ENCODE assay signal across 16 cellular contexts in genomic region chr20:51306081-51306480, GRCh38.
"Had no signal": no experiment of that assay in that cellular context is flagged by ENCODE, and none has a peak within 500 bp of the region (broad histone marks: within the 10 kb centered on the region; RNA-seq: fewer than 3 reads in every experiment).

No MANE protein-coding gene starts in this region.

- H3K36me3 Mint-ChIP-seq: T-cell had no signal

- H3K27ac Mint-ChIP-seq: activated naive CD4-positive, alpha-beta T cell treated with anti-CD3 and anti-CD28 coated beads for 36 hours; activated T-cell treated with anti-CD3 and anti-CD28 coated beads, Interleukin-2, amount 50 U/mL, for 72 hours; naive thymus-derived CD4-positive, alpha-beta T cell; T-cell had no signal

- H3K4me3 Mint-ChIP-seq: activated naive CD4-positive, alpha-beta T cell treated with anti-CD3 and anti-CD28 coated beads for 36 hours; activated T-cell treated with anti-CD3 and anti-CD28 coated beads, Interleukin-2, amount 50 U/mL, for 72 hours; naive thymus-derived CD4-positive, alpha-beta T cell; neural crest cell; T-cell had no signal

- H3K4me1 ChIP-seq: gastrocnemius medialis, prostate gland had no signal

- DNase-seq: esophagus squamous epithelium had no signal

- H3K27me3 ChIP-seq: gastrocnemius medialis, upper lobe of left lung had no signal

- H3K9me3 ChIP-seq: esophagus squamous epithelium, gastrocnemius medialis, lower lobe of right lung, prostate gland, thoracic aorta, upper lobe of left lung had no signal

- H3K27ac ChIP-seq: coronary artery, esophagus squamous epithelium, gastrocnemius medialis, lower lobe of right lung, prostate gland, spleen, thoracic aorta, upper lobe of left lung, WERI-Rb-1 had no signal

- H3K36me3 ChIP-seq: esophagus squamous epithelium, gastrocnemius medialis, lower lobe of right lung, prostate gland, spleen, thoracic aorta, upper lobe of left lung, WERI-Rb-1 had no signal

- H3K4me3 ChIP-seq: coronary artery, gastrocnemius medialis, lower lobe of right lung, prostate gland, thoracic aorta, upper lobe of left lung had no signal

- H3K9me3 Mint-ChIP-seq: activated T-cell treated with anti-CD3 and anti-CD28 coated beads, Interleukin-2, amount 50 U/mL, for 72 hours; neural crest cell; T-cell had no signal

- FAIRE-seq: kidney, TTC549 had no signal
